Comparison of ENCODE assay signal across 28 cellular contexts in genomic region chr7:54722502-54722901, GRCh38.
"Had no signal": no experiment of that assay in that cellular context is flagged by ENCODE, and none has a peak within 500 bp of the region (broad histone marks: within the 10 kb centered on the region; RNA-seq: fewer than 3 reads in every experiment).

No MANE protein-coding gene starts in this region.

- H3K4me1 Mint-ChIP-seq: naive thymus-derived CD4-positive, alpha-beta T cell; nephron progenitor cell; neural crest cell; stimulated activated naive B cell treated with anti-CD40 and anti-IgM and Interleukin-4, amounts not matched to agents 10 μg/mL and 1 μg/mL and 100 μg/mL, for 72 hours had no signal

- H3K9me3 ChIP-seq: ovary, psoas muscle, right lobe of liver, sigmoid colon, thoracic aorta, thyroid gland, upper lobe of left lung, uterus had no signal

- H3K27ac ChIP-seq: ovary, parathyroid adenoma, psoas muscle, right lobe of liver, sigmoid colon, stomach, thoracic aorta, thyroid gland, tibial nerve, upper lobe of left lung, uterus had no signal

- H3K27me3 Mint-ChIP-seq: stimulated activated naive B cell treated with anti-CD40 and anti-IgM and Interleukin-4, amounts not matched to agents 10 μg/mL and 1 μg/mL and 100 μg/mL, for 72 hours; stimulated activated naive CD8-positive, alpha-beta T cell treated with anti-CD3 and anti-CD28 coated beads, Interleukin-15, Interleukin-2, amounts not matched to agents 100 ng/mL and 50 ng/mL, for 24 hours had no signal

- H3K36me3 ChIP-seq: ovary, right lobe of liver, sigmoid colon, stomach, thoracic aorta, thyroid gland, tibial nerve, upper lobe of left lung, uterus had no signal

- DNase-seq: naive thymus-derived CD4-positive, alpha-beta T cell; nephron progenitor cell; occipital lobe; ovary; posterior cingulate gyrus; psoas muscle; right cardiac atrium; right lobe of liver; sigmoid colon; small intestine; stimulated activated CD4-positive, alpha-beta T cell treated with anti-CD3 and anti-CD28 coated beads, Interleukin-15, amount 100 ng/mL, for 24 hours; stimulated activated CD4-positive, alpha-beta T cell treated with anti-CD3 and anti-CD28 coated beads, Interleukin-4, amount 100 ng/mL, for 1 hour; stimulated activated CD4-positive, alpha-beta T cell treated with anti-CD3 and anti-CD28 coated beads, Interleukin-4, amount 100 ng/mL, for 4 hours; stimulated activated CD8-positive, alpha-beta memory T cell treated with anti-CD3 and anti-CD28 coated beads, Interleukin-4, amount 100 ng/mL, for 48 hours; stimulated activated naive B cell treated with anti-CD40 and anti-IgM and Interleukin-4, amounts not matched to agents 10 μg/mL and 1 μg/mL and 100 μg/mL, for 72 hours; stimulated activated naive CD4-positive, alpha-beta T cell treated with Interleukin-2 at 50 U/mL for 16 hours; stomach; thyroid gland; trophoblast cell; upper lobe of left lung; uterus had no signal

- H3K36me3 Mint-ChIP-seq: natural killer cell treated with Interleukin-12 subunit alpha and Interleukin-12 subunit beta and Interleukin-15 and Interleukin-18, amount 100 ng/mL, for 72 hours; stimulated activated naive B cell treated with anti-CD40 and anti-IgM and Interleukin-4, amounts not matched to agents 10 μg/mL and 1 μg/mL and 100 μg/mL, for 72 hours had no signal

- H3K4me3 Mint-ChIP-seq: naive thymus-derived CD4-positive, alpha-beta T cell; natural killer cell treated with Interleukin-12 subunit alpha and Interleukin-12 subunit beta and Interleukin-15 and Interleukin-18, amount 100 ng/mL, for 72 hours; nephron progenitor cell; neural crest cell; stimulated activated naive B cell treated with anti-CD40 and anti-IgM and Interleukin-4, amounts not matched to agents 10 μg/mL and 1 μg/mL and 100 μg/mL, for 72 hours; stimulated activated naive CD8-positive, alpha-beta T cell treated with anti-CD3 and anti-CD28 coated beads, Interleukin-15, Interleukin-2, amounts not matched to agents 100 ng/mL and 50 ng/mL, for 24 hours had no signal

- H3K4me1 ChIP-seq: parathyroid adenoma, psoas muscle, right lobe of liver, sigmoid colon, stomach, thyroid gland, tibial nerve, upper lobe of left lung, uterus had no signal

- H3K79me2 ChIP-seq: parathyroid adenoma had no signal

- H2AFZ ChIP-seq: parathyroid adenoma had no signal

- ATAC-seq: naive thymus-derived CD4-positive, alpha-beta T cell; natural killer cell treated with Interleukin-12 subunit alpha and Interleukin-12 subunit beta and Interleukin-15 and Interleukin-18, amount 100 ng/mL, for 72 hours; psoas muscle; right cardiac atrium; right lobe of liver; stimulated activated naive B cell treated with anti-CD40 and anti-IgM and Interleukin-4, amounts not matched to agents 10 μg/mL and 1 μg/mL and 100 μg/mL, for 72 hours had no signal

- H3K27ac Mint-ChIP-seq: naive thymus-derived CD4-positive, alpha-beta T cell; natural killer cell treated with Interleukin-12 subunit alpha and Interleukin-12 subunit beta and Interleukin-15 and Interleukin-18, amount 100 ng/mL, for 72 hours; nephron progenitor cell; progenitor cell of endocrine pancreas; stimulated activated naive B cell treated with anti-CD40 and anti-IgM and Interleukin-4, amounts not matched to agents 10 μg/mL and 1 μg/mL and 100 μg/mL, for 72 hours; stimulated activated naive CD8-positive, alpha-beta T cell treated with anti-CD3 and anti-CD28 coated beads, Interleukin-15, Interleukin-2, amounts not matched to agents 100 ng/mL and 50 ng/mL, for 24 hours had no signal

- H3K4me3 ChIP-seq: ovary, psoas muscle, right lobe of liver, sigmoid colon, stomach, thoracic aorta, thyroid gland, tibial nerve, upper lobe of left lung, uterus had no signal

- H3K27me3 ChIP-seq: ovary, right lobe of liver, stomach, thyroid gland, tibial nerve, upper lobe of left lung, uterus had no signal
